ENCODE assay signal across 11 cellular contexts in genomic region chr5:112491257-112491656, GRCh38.
A peak's percentile ranks its signal among the peaks of the same experiment; 100 is the strongest.
DNase-seq lines count a peak whose midpoint lies in the region; FAIRE-seq and TF ChIP-seq lines count a peak whose summit lies in the region.
"Had no signal": no experiment of that assay in that cellular context is flagged by ENCODE, and none has a peak within 500 bp of the region (broad histone marks: within the 10 kb centered on the region; RNA-seq: fewer than 3 reads in every experiment).

No MANE protein-coding gene starts in this region.

- H4K5ac ChIP-seq in H1 (ENCODE audit: insufficient read length, low read depth, low read length), result no peak overlapping the region

- H3K9me3 Mint-ChIP-seq in osteocyte (ENCODE audit: unreplicated experiment), result no peaks in the 10 kb centered on the region

- 74% methylated on average over 5 of the region's 5 CpGs; no CpG with 5 or more reads in 1 of the 2 experiments for WGBS in H1 (ENCODE audit: extremely low coverage in 1 of 2, insufficient coverage in 1 of 2, insufficient read length in 1 of 2, insufficient replicate concordance in 2 of 2, low coverage in 1 of 2, low lambda C conversion rate in 2 of 2, missing lambda C conversion rate in 1 of 2), 2 experiments

- H4K91ac ChIP-seq in H1 (replicated peaks; ENCODE audit: insufficient read length, low read length), result no peak overlapping the region

- peaks cover 14% of the 10 kb centered on the region for H3K27me3 Mint-ChIP-seq in osteocyte (ENCODE audit: unreplicated experiment)

- TF ChIP-seq CTCF in LNCaP clone FGC (IDR thresholded peaks at IDR 0.05; ENCODE audit: control insufficient read depth, extremely low read depth, insufficient read depth), result peak; percentile 49
- peak; percentile 24 to 66 (median 50) for TF ChIP-seq CTCF in H1 (IDR thresholded peaks at IDR 0.05; ENCODE audit: control extremely low read depth in 1 of 3, insufficient read depth in 1 of 3, low read depth in 1 of 3, low read length in 3 of 3)
- TF ChIP-seq CTCF in osteocyte (IDR thresholded peaks at IDR 0.05), result peak; percentile 40

- no peak overlapping the region for H3K23ac ChIP-seq in H1 (ENCODE audit: insufficient read length)

- H3K27ac ChIP-seq in H1 (ENCODE audit: low read depth, low read length), result no peak overlapping the region
- H3K27ac ChIP-seq: prostate gland had no signal

- no peak overlapping the region for H3K9ac ChIP-seq in H1 (replicated peaks in 1 of 4; ENCODE audit: extremely low read depth in 1 of 4, low read depth in 3 of 4, low read length in 3 of 4)

- H3K36me3 ChIP-seq in H1 (ENCODE audit: control insufficient read depth in 2 of 4, insufficient read depth in 4 of 4, low read length in 3 of 4), result no peaks in the 10 kb centered on the region
- H3K36me3 ChIP-seq: prostate gland had no signal

- CTCF ChIA-PET in H1 (lab: Charles Lee; ENCODE audit: partially characterized antibody), result interaction anchor here (0.9 to 5.8 kb wide), 19 partner anchors 12 to 340 kb away, joined by 3 to 49 read pairs (median 6); no protein-coding TSS in a partner anchor

- H2BK15ac ChIP-seq in H1 (ENCODE audit: low read length), result no peak overlapping the region

- TF ChIP-seq POLR2A in H1 (IDR thresholded peaks at IDR 0.05; ENCODE audit: control extremely low read depth in 1 of 2, low read depth in 2 of 2, low read length in 2 of 2), result no peak

- H3K4me1 Mint-ChIP-seq in osteocyte (ENCODE audit: unreplicated experiment), result no peaks in the 10 kb centered on the region

- no peak overlapping the region for H3K4ac ChIP-seq in H1 (replicated peaks; ENCODE audit: insufficient read length, low read depth, low read length)

- H3K14ac ChIP-seq in H1 (ENCODE audit: insufficient read length), result no peak overlapping the region

- POLR2A ChIA-PET in H1 (lab: Charles Lee; ENCODE audit: partially characterized antibody), result no interaction called here

- no peak overlapping the region for H3K56ac ChIP-seq in H1 (replicated peaks; ENCODE audit: insufficient read length, low read depth, low read length)

- no peak overlapping the region for H3K4me2 ChIP-seq in H1 (ENCODE audit: insufficient read depth in 1 of 2, low read depth in 2 of 2, low read length in 2 of 2)

- H3K4me1 ChIP-seq in H1 (replicated peaks in 1 of 4; ENCODE audit: control insufficient read depth in 3 of 4, insufficient read depth in 4 of 4, low read length in 3 of 4), result no peaks in the 10 kb centered on the region
- H3K4me1 ChIP-seq: prostate gland had no signal

- TF ChIP-seq RAD21 in H1 (IDR thresholded peaks at IDR 0.05 in 1 of 2, conservative IDR thresholded peaks at IDR 0.05 in 1 of 2; ENCODE audit: low read depth in 2 of 2, low read length in 2 of 2), result peak; percentile 6 to 15; a peak in 2 of 4 replicates

- H3K9me3 ChIP-seq in H1 (ENCODE audit: insufficient read depth in 2 of 2, low read depth in 1 of 2, low read length in 1 of 2), result no peaks in the 10 kb centered on the region
- H3K9me3 ChIP-seq: prostate gland had no signal

- H3K79me1 ChIP-seq in H1 (ENCODE audit: low read depth, low read length), result no peaks in the 10 kb centered on the region

- H3K36me3 Mint-ChIP-seq in osteocyte (ENCODE audit: unreplicated experiment), result no peaks in the 10 kb centered on the region

- H3K23me2 ChIP-seq in H1 (ENCODE audit: low read depth, low read length), result no peaks in the 10 kb centered on the region

- H4K8ac ChIP-seq in H1 (ENCODE audit: extremely low read depth, insufficient read depth, low read length), result no peak overlapping the region

- no peak overlapping the region for H2BK5ac ChIP-seq in H1 (ENCODE audit: low read depth, low read length)

- H2AK5ac ChIP-seq in H1 (ENCODE audit: low read depth, low read length), result no peak overlapping the region

- no peaks in the 10 kb centered on the region for H4K20me1 ChIP-seq in H1 (replicated peaks in 1 of 2; ENCODE audit: control insufficient read depth in 1 of 2, insufficient read depth in 2 of 2, low read length in 2 of 2)

- H3K27me3 ChIP-seq in H1 (replicated peaks in 1 of 4; ENCODE audit: control insufficient read depth in 3 of 4, extremely low read depth in 1 of 4, insufficient read depth in 3 of 4, low read length in 3 of 4), result no peaks in the 10 kb centered on the region

- H2BK120ac ChIP-seq in H1 (replicated peaks; ENCODE audit: low read depth, low read length), result no peak overlapping the region

- H3K4me3 Mint-ChIP-seq in osteocyte (ENCODE audit: unreplicated experiment), result no peak overlapping the region

- peak; percentile 28 for FAIRE-seq in H1 (lab: Jason Lieb, UNC)
- FAIRE-seq: A204.1 had no signal

- no peak overlapping the region for H3K18ac ChIP-seq in H1 (ENCODE audit: extremely low read depth, low read length)

- H2BK20ac ChIP-seq in H1 (ENCODE audit: low read length), result no peak overlapping the region

- H2BK12ac ChIP-seq in H1 (ENCODE audit: low read depth, low read length), result no peak overlapping the region

- H3K4me3 ChIP-seq in LNCaP clone FGC (ENCODE audit: low read depth, low read length), result no peak overlapping the region
- no peak overlapping the region for H3K4me3 ChIP-seq in H1 (ENCODE audit: extremely low read depth in 1 of 4, insufficient read depth in 2 of 4, low read depth in 3 of 4, low read length in 4 of 4)
- H3K4me3 ChIP-seq: prostate gland had no signal

- DNase-seq in DMS53 (lab: John Stamatoyannopoulos, UW) (peak; percentile 58), DMS53 treated with DMSO at 0.1 percent for 48 hours (lab: John Stamatoyannopoulos, UW; ENCODE audit: unreplicated experiment) (no peak), LNCaP clone FGC (ENCODE audit: low read depth) (no peak), H1 (ENCODE audit: low read depth in 1 of 2, low spot score in 2 of 2) (no peak), osteocyte (ENCODE audit: extremely low spot score, unreplicated experiment) (no peak), GM19238 (ENCODE audit: insufficient read length, low spot score) (no peak), NCI-H1048 (lab: John Stamatoyannopoulos, UW) (no peak)
- no peak for DNase-seq in activated CD4-positive, alpha-beta T cell treated with anti-CD3 and anti-CD28 coated beads, Interleukin-2, amount 50 U/mL, for 1 hour
- DNase-seq: activated gamma-delta T cell treated with Interleukin-2 at 50 U/mL for 16 hours had no signal

- TF ChIP-seq EP300 in H1 (IDR thresholded peaks at IDR 0.05; ENCODE audit: borderline replicate concordance in 1 of 2, low read depth in 2 of 2, low read length in 2 of 2), result no peak

- H3K27ac Mint-ChIP-seq in osteocyte (ENCODE audit: unreplicated experiment), result no peak overlapping the region

- H3K79me2 ChIP-seq in H1 (ENCODE audit: control insufficient read depth in 1 of 2, insufficient read depth in 2 of 2, low read length in 2 of 2), result no peaks in the 10 kb centered on the region

- no peak overlapping the region for H2AFZ ChIP-seq in H1 (ENCODE audit: low read length)

TF ChIP-seq in H1, 55 proteins besides CTCF, POLR2A, EP300 and RAD21:
- TF ChIP-seq CREB1 (IDR thresholded peaks at IDR 0.05), result no peak
- no peak for TF ChIP-seq POLR2AphosphoS5 (IDR thresholded peaks at IDR 0.05; ENCODE audit: low read depth, low read length)
- no peak for TF ChIP-seq EZH2 (IDR thresholded peaks at IDR 0.05; ENCODE audit: low read depth, low read length, severe bottlenecking)
- TF ChIP-seq CHD1 (IDR thresholded peaks at IDR 0.05; ENCODE audit: low read depth, low read length), result no peak
- TF ChIP-seq SP2 (IDR thresholded peaks at IDR 0.05; ENCODE audit: low read length), result no peak
- TF ChIP-seq HDAC2 (IDR thresholded peaks at IDR 0.05; ENCODE audit: borderline replicate concordance in 1 of 2, low read depth in 2 of 2, low read length in 2 of 2), result no peak
